ENCODE assay signal across 8 cellular contexts in the genomic region with DNA sequence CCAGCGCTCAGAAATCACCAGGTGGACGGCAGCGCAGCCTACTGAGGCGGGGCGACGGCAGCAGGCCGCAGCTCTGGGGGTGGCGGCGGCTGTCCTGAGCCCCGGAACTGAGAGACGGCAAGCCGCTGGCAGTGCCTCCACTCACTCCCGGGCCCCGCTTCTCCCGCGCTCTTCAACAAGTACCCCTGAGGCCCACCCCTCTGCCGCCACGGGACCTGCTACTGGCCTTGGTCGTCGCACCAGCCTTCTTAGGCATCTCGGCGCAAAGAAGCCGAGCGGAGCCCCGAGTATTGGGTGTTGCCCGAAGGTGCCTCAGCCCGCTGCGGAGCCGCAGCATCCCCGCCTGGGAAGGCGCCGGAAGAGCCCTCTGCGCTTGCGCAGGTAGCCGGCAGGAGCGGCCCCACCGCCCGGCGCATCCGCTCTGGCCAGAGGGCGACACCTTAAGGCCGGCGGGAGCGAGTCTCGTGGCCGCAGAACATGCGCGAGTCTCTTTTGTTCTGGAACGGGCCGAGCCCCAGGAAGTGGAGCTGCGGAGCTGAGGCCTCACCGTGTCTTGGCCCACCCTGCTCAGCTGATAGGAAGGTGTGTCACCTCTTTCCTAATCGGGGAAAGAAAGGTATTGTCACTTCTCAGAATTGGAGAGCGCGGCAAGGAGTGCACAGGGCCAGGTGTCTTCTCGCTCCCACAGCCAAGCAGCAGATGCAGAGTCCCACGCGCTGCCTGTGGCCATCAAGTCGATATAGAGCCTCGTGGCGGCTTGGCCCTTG. TPM values are rescaled to one million over a fixed set of nuclear protein-coding genes. Genes with fewer than 3 reads are reported as not detected.
DNase-seq lines count a peak whose midpoint lies in the region; ATAC-seq and TF ChIP-seq lines count a peak whose summit lies in the region.

A gene (minus strand): TSS at position 369 of the 767 bp plus-strand sequence. CDS start 32 bp downstream, at position 337.

- no peaks in the 10 kb centered on the region for H3K27me3 Mint-ChIP-seq in T-helper 1 cell treated with Interleukin-12 subunit alpha and Interleukin-12 subunit beta and Interleukin-4 antibody, amounts not matched to agents 30 μg/mL and 1 μg/mL, for 36 hours (ENCODE audit: low read depth)

- H3K9me3 ChIP-seq in left ventricle myocardium inferior (replicated peaks) (no peaks in the 10 kb centered on the region), prostate gland (no peaks in the 10 kb centered on the region)

- H3K36me3 Mint-ChIP-seq in T-helper 1 cell treated with Interleukin-12 subunit alpha and Interleukin-12 subunit beta and Interleukin-4 antibody, amounts not matched to agents 30 μg/mL and 1 μg/mL, for 36 hours (ENCODE audit: low read depth): peaks cover 27% of the 10 kb centered on the region

- H3K27ac ChIP-seq in left ventricle myocardium inferior (replicated peaks) (peak within 1 kb of the TSS; percentile 91), prostate gland (peak within 1 kb of the TSS; percentile 76 to 82)

- peak; percentile 67 for DNase-seq in NCI-H1436 treated with DMSO at 0.1 percent for 48 hours (lab: John Stamatoyannopoulos, UW)
- DNase-seq in amniotic stem cell (lab: John Stamatoyannopoulos, UW): peak; percentile 76
- DNase-seq in left ventricle myocardium inferior: peak; percentile 91
- peak; percentile 88 for DNase-seq in prostate gland (ENCODE audit: low spot score)
- DNase-seq in ureter (ENCODE audit: low spot score): peak; percentile 94

- under 1% methylated on average over 53 of the region's 61 CpGs for WGBS in prostate gland

- H3K4me1 ChIP-seq in left ventricle myocardium inferior (peaks cover 42% of the 10 kb centered on the region), prostate gland (replicated peaks) (peaks cover 5% of the 10 kb centered on the region)

- intact Hi-C loops in left ventricle myocardium inferior (cut with micrococcal nuclease) (no loop called here), prostate gland (cut with DNase I) (loop anchor here (5.0 kb wide), 1 partner anchor 196 kb away; a partner anchor contains a TSS)

- no peaks in the 10 kb centered on the region for H3K9me3 Mint-ChIP-seq in T-helper 1 cell treated with Interleukin-12 subunit alpha and Interleukin-12 subunit beta and Interleukin-4 antibody, amounts not matched to agents 30 μg/mL and 1 μg/mL, for 36 hours

- ATAC-seq in GM18498 (IDR thresholded peaks at IDR 0.05; ENCODE audit: unreplicated experiment) (peak; percentile 92), HG02870 (IDR thresholded peaks at IDR 0.05; ENCODE audit: unreplicated experiment) (peak; percentile 67)

- peak within 1 kb of the TSS; percentile 93 for H3K27ac Mint-ChIP-seq in T-helper 1 cell treated with Interleukin-12 subunit alpha and Interleukin-12 subunit beta and Interleukin-4 antibody, amounts not matched to agents 30 μg/mL and 1 μg/mL, for 36 hours

- TF ChIP-seq POLR2A in prostate gland (IDR thresholded peaks at IDR 0.05): peak; percentile 65

- peak; percentile 69 for TF ChIP-seq CTCF in left ventricle myocardium inferior (IDR thresholded peaks at IDR 0.05; ENCODE audit: borderline replicate concordance)
- peak; percentile 50 to 94 (median 84) for TF ChIP-seq CTCF in prostate gland (IDR thresholded peaks at IDR 0.05)

- peak within 1 kb of the TSS; percentile 100 for H3K4me3 ChIP-seq in left ventricle myocardium inferior
- H3K4me3 ChIP-seq in prostate gland: peak within 1 kb of the TSS; percentile 85 to 98

- H3K27me3 ChIP-seq in left ventricle myocardium inferior (ENCODE audit: low read depth): no peaks in the 10 kb centered on the region
- no peaks in the 10 kb centered on the region for H3K27me3 ChIP-seq in prostate gland (replicated peaks; ENCODE audit: insufficient read depth)

- H3K4me3 Mint-ChIP-seq in T-helper 1 cell treated with Interleukin-12 subunit alpha and Interleukin-12 subunit beta and Interleukin-4 antibody, amounts not matched to agents 30 μg/mL and 1 μg/mL, for 36 hours: peak within 1 kb of the TSS; percentile 98

- H3K36me3 ChIP-seq in left ventricle myocardium inferior: peaks cover 46% of the 10 kb centered on the region
- H3K36me3 ChIP-seq in prostate gland: no peaks in the 10 kb centered on the region

- H3K4me1 Mint-ChIP-seq in T-helper 1 cell treated with Interleukin-12 subunit alpha and Interleukin-12 subunit beta and Interleukin-4 antibody, amounts not matched to agents 30 μg/mL and 1 μg/mL, for 36 hours (ENCODE audit: low read depth): peaks cover 40% of the 10 kb centered on the region

RNA-seq across cellular contexts. Expression of the gene that starts here (rescaled TPM):
- total RNA-seq in left ventricle myocardium inferior (10.4 TPM), prostate gland (10 to 100 TPM; 15.4 to 22.1 TPM), ureter (28.1 TPM)

Comparison
In these comparisons a context has a peak if more than half of its experiments do, and no peak if none do; other contexts are left out.
1. Peak in every context shown above with its lines: DNase-seq, ATAC-seq, H3K4me3 ChIP-seq and H3K27ac ChIP-seq.